21 cellular contexts compared by ENCODE assay signal in the genomic region with DNA sequence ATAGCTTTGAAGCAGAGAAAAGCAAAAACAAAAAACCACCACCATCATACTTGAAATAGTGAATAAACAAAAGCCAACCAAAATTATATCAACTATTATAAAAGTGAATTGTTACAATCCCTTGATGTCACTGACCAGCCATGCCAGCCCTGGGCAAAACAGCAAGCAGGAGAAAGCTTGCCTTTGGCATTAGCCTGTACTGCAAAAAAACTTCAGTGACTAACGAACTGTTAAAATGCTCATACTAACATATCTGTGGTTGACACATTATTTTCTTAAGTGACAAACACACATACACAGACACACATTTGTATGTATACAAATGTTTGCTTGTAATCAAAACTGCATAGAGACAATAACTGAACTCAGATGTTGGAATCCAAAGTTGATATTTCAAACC. TPM values are rescaled to one million over a fixed set of nuclear protein-coding genes. Genes with fewer than 3 reads are reported as not detected.
A peak's percentile ranks its signal among the peaks of the same experiment; 100 is the strongest.
DNase-seq lines count a peak whose midpoint lies in the region; ATAC-seq and TF ChIP-seq lines count a peak whose summit lies in the region.
"Had no signal": no experiment of that assay in that cellular context is flagged by ENCODE, and none has a peak within 500 bp of the region (broad histone marks: within the 10 kb centered on the region; RNA-seq: fewer than 3 reads in every experiment).

No MANE protein-coding gene starts in this region.

- no peak overlapping the region for H3K4me3 ChIP-seq in AG10803 (ENCODE audit: low read length)
- H3K4me3 ChIP-seq: left lung, right lobe of liver, uterus had no signal

- H3K4me3 Mint-ChIP-seq in HFFc6 (peak overlapping the region; percentile 84), MCF 10A (ENCODE audit: unreplicated experiment) (no peak overlapping the region), osteocyte (ENCODE audit: unreplicated experiment) (no peak overlapping the region), CD14-positive monocyte (no peak overlapping the region)
- no peak overlapping the region for H3K4me3 Mint-ChIP-seq in activated T-helper 1 cell treated with anti-CD3 and anti-CD28 coated beads, Interleukin-12 subunit alpha, Interleukin-12 subunit beta, Interleukin-2, Interleukin-4 antibody, amounts not matched to agents 30 ng/mL and 10 ng/mL and 1 ng/mL, durations not matched to agents 14 hours and 24 hours and 36 hours
- H3K4me3 Mint-ChIP-seq: activated naive CD8-positive, alpha-beta T cell treated with anti-CD3 and anti-CD28 coated beads, Interleukin-2, amount 10 ng/mL, durations not matched to agents 7 days and 5 days; activated T-cell treated with anti-CD3 and anti-CD28 coated beads, Interleukin-2, amount 50 U/mL, for 72 hours; central memory CD8-positive, alpha-beta T cell; effector memory CD8-positive, alpha-beta T cell had no signal

- BruUV-seq in MCF 10A (replicated peaks; lab: Mats Ljungman, UMichigan) = no TSS peak

- ATAC-seq in GM21367 (IDR thresholded peaks at IDR 0.05; ENCODE audit: unreplicated experiment) = no peak
- ATAC-seq: effector memory CD8-positive, alpha-beta T cell; right lobe of liver had no signal

- peak overlapping the region; percentile 98 for H3K27ac Mint-ChIP-seq in HFFc6
- H3K27ac Mint-ChIP-seq in MCF 10A (ENCODE audit: low read depth, unreplicated experiment) = peak overlapping the region; percentile 90
- H3K27ac Mint-ChIP-seq in osteocyte (ENCODE audit: unreplicated experiment) = peak overlapping the region; percentile 89
- H3K27ac Mint-ChIP-seq in CD14-positive monocyte = no peak overlapping the region
- no peak overlapping the region for H3K27ac Mint-ChIP-seq in activated T-helper 1 cell treated with anti-CD3 and anti-CD28 coated beads, Interleukin-12 subunit alpha, Interleukin-12 subunit beta, Interleukin-2, Interleukin-4 antibody, amounts not matched to agents 30 ng/mL and 10 ng/mL and 1 ng/mL, durations not matched to agents 14 hours and 24 hours and 36 hours
- H3K27ac Mint-ChIP-seq: activated naive CD8-positive, alpha-beta T cell treated with anti-CD3 and anti-CD28 coated beads, Interleukin-2, amount 10 ng/mL, durations not matched to agents 7 days and 5 days; activated T-cell treated with anti-CD3 and anti-CD28 coated beads, Interleukin-2, amount 50 U/mL, for 72 hours; effector memory CD8-positive, alpha-beta T cell had no signal

- H3K4me1 Mint-ChIP-seq in HFFc6 (ENCODE audit: low read depth) (peaks cover 80% of the 10 kb centered on the region), MCF 10A (ENCODE audit: insufficient read depth, unreplicated experiment) (peaks cover 35% of the 10 kb centered on the region), osteocyte (ENCODE audit: unreplicated experiment) (peaks cover 53% of the 10 kb centered on the region), CD14-positive monocyte (no peaks in the 10 kb centered on the region)
- peaks cover 11% of the 10 kb centered on the region for H3K4me1 Mint-ChIP-seq in activated T-helper 1 cell treated with anti-CD3 and anti-CD28 coated beads, Interleukin-12 subunit alpha, Interleukin-12 subunit beta, Interleukin-2, Interleukin-4 antibody, amounts not matched to agents 30 ng/mL and 10 ng/mL and 1 ng/mL, durations not matched to agents 14 hours and 24 hours and 36 hours (ENCODE audit: low read depth)

- TF ChIP-seq CTCF in AG10803 (conservative IDR thresholded peaks at IDR 0.05; ENCODE audit: low read length) (no peak), HFFc6 (IDR thresholded peaks at IDR 0.05) (no peak), MCF 10A (IDR thresholded peaks at IDR 0.05; ENCODE audit: unreplicated experiment) (no peak), osteocyte (IDR thresholded peaks at IDR 0.05) (no peak), CD14-positive monocyte (IDR thresholded peaks at IDR 0.05) (no peak)

- POLR2A ChIA-PET in MCF 10A (lab: Yijun Ruan, JAX) = interaction anchor here (0.6 to 2.1 kb wide), 3 partner anchors 12 to 291 kb away, joined by 3 to 9 read pairs (median 3); a partner anchor contains a TSS

- H3K9me3 Mint-ChIP-seq in HFFc6 (no peaks in the 10 kb centered on the region), MCF 10A (ENCODE audit: unreplicated experiment) (no peaks in the 10 kb centered on the region), osteocyte (ENCODE audit: unreplicated experiment) (no peaks in the 10 kb centered on the region), CD14-positive monocyte (no peaks in the 10 kb centered on the region)
- no peaks in the 10 kb centered on the region for H3K9me3 Mint-ChIP-seq in activated T-helper 1 cell treated with anti-CD3 and anti-CD28 coated beads, Interleukin-12 subunit alpha, Interleukin-12 subunit beta, Interleukin-2, Interleukin-4 antibody, amounts not matched to agents 30 ng/mL and 10 ng/mL and 1 ng/mL, durations not matched to agents 14 hours and 24 hours and 36 hours
- H3K9me3 Mint-ChIP-seq: activated naive CD8-positive, alpha-beta T cell treated with anti-CD3 and anti-CD28 coated beads, Interleukin-2, amount 10 ng/mL, durations not matched to agents 7 days and 5 days; activated T-cell treated with anti-CD3 and anti-CD28 coated beads, Interleukin-2, amount 50 U/mL, for 72 hours; central memory CD8-positive, alpha-beta T cell; effector memory CD8-positive, alpha-beta T cell had no signal

- intact Hi-C loops in MCF 10A (cut with micrococcal nuclease) (loop anchor here (10.0 kb wide), 1 partner anchor 382 kb away; no protein-coding TSS in a partner anchor), CD14-positive monocyte (cut with micrococcal nuclease) (no loop called here)
- intact Hi-C loops in activated T-helper 1 cell treated with anti-CD3 and anti-CD28 coated beads, Interleukin-12 subunit alpha, Interleukin-12 subunit beta, Interleukin-2, Interleukin-4 antibody, amounts not matched to agents 30 ng/mL and 10 ng/mL and 1 ng/mL, durations not matched to agents 14 hours and 24 hours and 36 hours (cut with micrococcal nuclease) = no loop called here

- DNase-seq in AG10803 (ENCODE audit: low read depth) = peak; percentile 48
- DNase-seq in HFFc6 = peak; percentile 12
- DNase-seq in MCF 10A (ENCODE audit: unreplicated experiment) = no peak
- no peak for DNase-seq in osteocyte (ENCODE audit: extremely low spot score, unreplicated experiment)
- no peak for DNase-seq in CD14-positive monocyte (ENCODE audit: low spot score)
- no peak for DNase-seq in activated T-helper 1 cell treated with anti-CD3 and anti-CD28 coated beads, Interleukin-12 subunit alpha, Interleukin-12 subunit beta, Interleukin-2, Interleukin-4 antibody, amounts not matched to agents 30 ng/mL and 10 ng/mL and 1 ng/mL, durations not matched to agents 14 hours and 24 hours and 36 hours (ENCODE audit: low spot score)
- no peak for DNase-seq in amygdala (lab: John Stamatoyannopoulos, UW)
- DNase-seq: activated naive CD8-positive, alpha-beta T cell treated with anti-CD3 and anti-CD28 coated beads, Interleukin-2, amount 10 ng/mL, durations not matched to agents 7 days and 5 days; activated T-cell treated with anti-CD3 and anti-CD28 coated beads, Interleukin-2, amount 50 U/mL, for 72 hours; COR-L47; effector memory CD8-positive, alpha-beta T cell; HCEC 1CT; left lung; NCI-H524 treated with DMSO at 0.1 percent for 48 hours; right lobe of liver; SHP77 treated with DMSO at 0.1 percent for 48 hours; stimulated activated CD4-positive, alpha-beta T cell treated with anti-CD3 and anti-CD28 coated beads, Interleukin-1b, Interleukin-23, amount 100 ng/mL, for 48 hours; T-helper 2 cell; uterus had no signal

- CTCF ChIA-PET in MCF 10A (lab: Yijun Ruan, JAX) = interaction anchor here (0.7 to 1.1 kb wide), 3 partner anchors 30 to 1306 kb away, joined by 3 read pairs; no protein-coding TSS in a partner anchor

- no peaks in the 10 kb centered on the region for H3K27me3 Mint-ChIP-seq in HFFc6 (ENCODE audit: insufficient read depth)
- H3K27me3 Mint-ChIP-seq in MCF 10A (ENCODE audit: insufficient read depth, unreplicated experiment) = no peaks in the 10 kb centered on the region
- no peaks in the 10 kb centered on the region for H3K27me3 Mint-ChIP-seq in osteocyte (ENCODE audit: unreplicated experiment)
- no peaks in the 10 kb centered on the region for H3K27me3 Mint-ChIP-seq in CD14-positive monocyte (ENCODE audit: low read depth in 3 of 3)
- no peaks in the 10 kb centered on the region for H3K27me3 Mint-ChIP-seq in activated T-helper 1 cell treated with anti-CD3 and anti-CD28 coated beads, Interleukin-12 subunit alpha, Interleukin-12 subunit beta, Interleukin-2, Interleukin-4 antibody, amounts not matched to agents 30 ng/mL and 10 ng/mL and 1 ng/mL, durations not matched to agents 14 hours and 24 hours and 36 hours (ENCODE audit: insufficient read depth)
- H3K27me3 Mint-ChIP-seq: activated naive CD8-positive, alpha-beta T cell treated with anti-CD3 and anti-CD28 coated beads, Interleukin-2, amount 10 ng/mL, durations not matched to agents 7 days and 5 days; central memory CD8-positive, alpha-beta T cell; effector memory CD8-positive, alpha-beta T cell had no signal

- H3K36me3 Mint-ChIP-seq in HFFc6 (ENCODE audit: low read depth) = peaks cover 5% of the 10 kb centered on the region
- H3K36me3 Mint-ChIP-seq in MCF 10A (ENCODE audit: insufficient read depth, unreplicated experiment) = no peaks in the 10 kb centered on the region
- H3K36me3 Mint-ChIP-seq in osteocyte (ENCODE audit: unreplicated experiment) = no peaks in the 10 kb centered on the region
- peaks cover 4 to 15% of the 10 kb centered on the region in 2 donors for H3K36me3 Mint-ChIP-seq in CD14-positive monocyte
- no peaks in the 10 kb centered on the region for H3K36me3 Mint-ChIP-seq in activated T-helper 1 cell treated with anti-CD3 and anti-CD28 coated beads, Interleukin-12 subunit alpha, Interleukin-12 subunit beta, Interleukin-2, Interleukin-4 antibody, amounts not matched to agents 30 ng/mL and 10 ng/mL and 1 ng/mL, durations not matched to agents 14 hours and 24 hours and 36 hours (ENCODE audit: low read depth)
- H3K36me3 Mint-ChIP-seq: activated naive CD8-positive, alpha-beta T cell treated with anti-CD3 and anti-CD28 coated beads, Interleukin-2, amount 10 ng/mL, durations not matched to agents 7 days and 5 days had no signal

RNA-seq across cellular contexts. Expression of a gene that starts 29.5 kb away (rescaled TPM):
- 10 to 100 TPM; 51.3 to 70.0 (median 65.7) TPM for total RNA-seq in HFFc6 (2021; fragmentation: NEBNext Ultra II Directional; extraction: Animal tissue kit (Norgen Biotek cat#: 25700))
- 102 and 126 TPM in 2 replicates for total RNA-seq in MCF 10A (2022)
- total RNA-seq in osteocyte = 47.4 and 53.5 TPM in 2 replicates
- 10 to 100 TPM; 48.8 to 56.7 TPM for polyA plus RNA-seq in CD14-positive monocyte
- total RNA-seq in activated T-helper 1 cell treated with anti-CD3 and anti-CD28 coated beads, Interleukin-12 subunit alpha, Interleukin-12 subunit beta, Interleukin-2, Interleukin-4 antibody, amounts not matched to agents 30 ng/mL and 10 ng/mL and 1 ng/mL, durations not matched to agents 14 hours and 24 hours and 36 hours = 69.9 and 76.8 TPM in 2 replicates

Comparison
In these comparisons a context has a peak if more than half of its experiments do, and no peak if none do; other contexts are left out.
1. DNase-seq: peak in AG10803 (single experiment) and HFFc6 (single experiment); none in MCF 10A (single experiment), osteocyte (single experiment), CD14-positive monocyte (single experiment), activated T-helper 1 cell treated with anti-CD3 and anti-CD28 coated beads, Interleukin-12 subunit alpha, Interleukin-12 subunit beta, Interleukin-2, Interleukin-4 antibody, amounts not matched to agents 30 ng/mL and 10 ng/mL and 1 ng/mL, durations not matched to agents 14 hours and 24 hours and 36 hours (single experiment) and amygdala (0 of 56).
2. H3K27ac Mint-ChIP-seq: peak in HFFc6 (single experiment), MCF 10A (single experiment) and osteocyte (single experiment); none in CD14-positive monocyte (0 of 7) and activated T-helper 1 cell treated with anti-CD3 and anti-CD28 coated beads, Interleukin-12 subunit alpha, Interleukin-12 subunit beta, Interleukin-2, Interleukin-4 antibody, amounts not matched to agents 30 ng/mL and 10 ng/mL and 1 ng/mL, durations not matched to agents 14 hours and 24 hours and 36 hours (single experiment).